In genomic region chr6:111602481-111603404, GRCh38 we compare ENCODE assay signal across 8 cellular contexts. TPM values are rescaled to one million over a fixed set of nuclear protein-coding genes. Genes with fewer than 3 reads are reported as not detected.
DNase-seq lines count a peak whose midpoint lies in the region; ATAC-seq and TF ChIP-seq lines count a peak whose summit lies in the region.

No MANE protein-coding gene starts in this region.

- in situ Hi-C loops in gastrocnemius medialis (cut with MboI; ENCODE audit: low sequenced_read_pairs in 4 of 4): loop anchor here in 1 of 4 donors (10.0 kb wide), 1 partner anchor 118 kb away; the partner anchor contains the start of gene REV3L

- H3K4me2 ChIP-seq in DOHH2 (ENCODE audit: low read length): peak overlapping the region; percentile 96

- no peaks in the 10 kb centered on the region for H3K9me2 ChIP-seq in DOHH2 (replicated peaks; ENCODE audit: control insufficient read depth, low read length)

- peaks cover 9% of the 10 kb centered on the region for H3F3A ChIP-seq in DOHH2 (ENCODE audit: control insufficient read depth, insufficient read depth)

- DNase-seq in adrenal gland (peak in 5 of 7 donors; percentile 54 to 76 (median 62)), left ventricle myocardium superior (peak; percentile 78), gastrocnemius medialis (peak; percentile 82 to 92), NCI-H187 (lab: John Stamatoyannopoulos, UW) (no peak), NCI-H187 treated with DMSO at 0.1 percent for 48 hours (lab: John Stamatoyannopoulos, UW) (no peak)

- no peak overlapping the region for H3K4me3 ChIP-seq in DOHH2 (ENCODE audit: low read length)
- peak overlapping the region in 1 of 4 donors; percentile 59 for H3K4me3 ChIP-seq in adrenal gland
- peak overlapping the region; percentile 7 to 73 (median 60) for H3K4me3 ChIP-seq in gastrocnemius medialis

- H3K36me3 ChIP-seq in DOHH2 (ENCODE audit: control insufficient read depth, low read length) (peaks cover 48% of the 10 kb centered on the region), adrenal gland (replicated peaks in 1 of 2) (no peaks in the 10 kb centered on the region), gastrocnemius medialis (no peaks in the 10 kb centered on the region)

- TF ChIP-seq POLR2A in adrenal gland (IDR thresholded peaks at IDR 0.05) (peak in 1 of 2 donors; percentile 29), gastrocnemius medialis (IDR thresholded peaks at IDR 0.05) (peak; percentile 54), GM18505 (IDR thresholded peaks at IDR 0.05; ENCODE audit: borderline replicate concordance, extremely low read depth, insufficient read depth, insufficient read length) (no peak)

- H4K20me1 ChIP-seq in DOHH2 (ENCODE audit: control insufficient read depth, insufficient read depth, low read depth, low read length): no peaks in the 10 kb centered on the region

- H3K79me2 ChIP-seq in DOHH2 (ENCODE audit: control insufficient read depth, low read length): peaks cover 49% of the 10 kb centered on the region

- intact Hi-C loops in adrenal gland (cut with DNase I) (loop anchor here in 1 of 2 donors (10.0 kb wide), 1 partner anchor 118 kb away; the partner anchor contains the start of gene REV3L), left ventricle myocardium superior (cut with micrococcal nuclease) (no loop called here), gastrocnemius medialis (cut with DNase I; ENCODE audit: low total_unique reads) (loop anchor here (2.0 kb wide), 1 partner anchor 68 kb away; no protein-coding TSS in a partner anchor)

- H3K27ac ChIP-seq in DOHH2 (ENCODE audit: low read depth, low read length) (no peak overlapping the region), adrenal gland (peak overlapping the region; percentile 95 to 97 (median 96)), gastrocnemius medialis (peak overlapping the region; percentile 92 to 99 (median 97))

- no peak for TF ChIP-seq CTCF in DOHH2 (IDR thresholded peaks at IDR 0.05; ENCODE audit: low read depth, low read length, poor library complexity, severe bottlenecking)
- TF ChIP-seq CTCF in adrenal gland (IDR thresholded peaks at IDR 0.05): no peak
- no peak for TF ChIP-seq CTCF in gastrocnemius medialis (IDR thresholded peaks at IDR 0.05 in 4 of 5, conservative IDR thresholded peaks at IDR 0.05 in 1 of 5)

- no peaks in the 10 kb centered on the region for H3K27me3 ChIP-seq in DOHH2 (ENCODE audit: control insufficient read depth, low read length)
- H3K27me3 ChIP-seq in adrenal gland: no peaks in the 10 kb centered on the region
- no peaks in the 10 kb centered on the region for H3K27me3 ChIP-seq in gastrocnemius medialis

- peaks cover 41% of the 10 kb centered on the region for H3K4me1 ChIP-seq in DOHH2 (ENCODE audit: control insufficient read depth, low read length)
- peaks cover 38 to 67% of the 10 kb centered on the region in 2 donors for H3K4me1 ChIP-seq in adrenal gland (replicated peaks in 1 of 2)
- H3K4me1 ChIP-seq in gastrocnemius medialis: peaks cover 53 to 61% of the 10 kb centered on the region in 2 donors

- ATAC-seq in left ventricle myocardium superior (peak; percentile 57), gastrocnemius medialis (peak; percentile 59 to 61), GM18505 (IDR thresholded peaks at IDR 0.05; ENCODE audit: unreplicated experiment) (no peak), HG02678 (IDR thresholded peaks at IDR 0.05; ENCODE audit: unreplicated experiment) (no peak)

- no peaks in the 10 kb centered on the region for H3K9me3 ChIP-seq in DOHH2 (ENCODE audit: control insufficient read depth, insufficient read depth, low read length)
- no peaks in the 10 kb centered on the region for H3K9me3 ChIP-seq in adrenal gland (replicated peaks in 1 of 3)
- no peaks in the 10 kb centered on the region for H3K9me3 ChIP-seq in gastrocnemius medialis

- WGBS in adrenal gland, 4 donors: 39 to 52% (median 42%) methylated on average over 11 to 12 of the region's 12 CpGs

RNA-seq across cellular contexts. Expression of gene TRAF3IP2, which starts 2.9 kb away (rescaled TPM):
- total RNA-seq in adrenal gland (10 to 100 TPM; 35.7 to 53.7 (median 46.2) TPM), left ventricle myocardium superior (9.7 TPM), gastrocnemius medialis (10 to 100 TPM; 11.0 to 31.1 (median 17.3) TPM)
- polyA plus RNA-seq in adrenal gland: 10 to 100 TPM; 32.9 to 70.8 (median 56.9) TPM

Comparison
In these comparisons a context has a peak if more than half of its experiments do, and no peak if none do; other contexts are left out.
1. DNase-seq: peak in adrenal gland (5 of 7), left ventricle myocardium superior (single experiment) and gastrocnemius medialis (2 of 2); none in NCI-H187 (0 of 2) and NCI-H187 treated with DMSO at 0.1 percent for 48 hours (single experiment).
2. ATAC-seq: peak in left ventricle myocardium superior (single experiment) and gastrocnemius medialis (2 of 2); none in GM18505 (single experiment) and HG02678 (single experiment).